In the genomic region with DNA sequence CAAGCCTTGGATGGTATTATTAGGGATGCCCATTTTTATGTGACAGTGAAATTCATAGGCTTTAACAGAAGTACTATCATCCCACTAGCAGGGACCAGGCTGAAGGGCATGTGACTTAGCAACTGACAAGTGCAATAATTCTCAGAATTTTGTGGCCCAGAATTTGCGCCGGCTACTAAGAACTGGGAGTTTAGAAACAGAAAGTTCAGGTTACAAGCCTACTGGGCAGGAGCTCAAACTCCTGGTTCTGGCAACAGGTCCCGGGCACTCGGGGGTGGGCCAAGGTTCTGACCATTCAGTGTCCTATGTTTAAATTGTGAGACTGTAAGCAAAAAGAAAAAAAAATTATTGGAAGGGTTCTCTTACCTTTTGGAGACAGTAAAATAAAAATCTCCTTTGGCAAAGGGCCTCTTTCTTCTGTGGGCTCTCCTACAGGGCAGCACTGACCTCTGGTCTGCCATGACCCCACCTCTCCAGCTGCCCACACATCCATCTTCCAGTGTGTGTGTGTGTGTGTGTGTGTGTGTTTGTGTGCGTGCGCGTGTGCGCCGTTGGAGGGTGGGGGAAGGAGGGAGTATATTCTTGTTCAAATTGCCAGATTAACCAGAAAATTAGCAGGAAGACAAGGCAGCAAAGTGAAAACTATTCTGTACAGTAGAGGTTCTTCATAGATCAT, we compare ENCODE assay signal across 12 cellular contexts. TPM values are rescaled to one million over a fixed set of nuclear protein-coding genes. Genes with fewer than 3 reads are reported as not detected.
DNase-seq lines count a peak whose midpoint lies in the region; ATAC-seq lines count a peak whose summit lies in the region.
"Had no signal": no experiment of that assay in that cellular context is flagged by ENCODE, and none has a peak within 500 bp of the region (broad histone marks: within the 10 kb centered on the region; RNA-seq: fewer than 3 reads in every experiment).

No MANE protein-coding gene starts in this region.

- H3K36me3 Mint-ChIP-seq in stimulated activated memory B cell treated with anti-CD40 and anti-IgM and Interleukin-4, amounts not matched to agents 10 μg/mL and 1 μg/mL and 100 μg/mL, for 72 hours = no peaks in the 10 kb centered on the region
- H3K36me3 Mint-ChIP-seq: natural killer cell had no signal

- H3K9me3 Mint-ChIP-seq in stimulated activated memory B cell treated with anti-CD40 and anti-IgM and Interleukin-4, amounts not matched to agents 10 μg/mL and 1 μg/mL and 100 μg/mL, for 72 hours = peaks cover 2% of the 10 kb centered on the region
- H3K9me3 Mint-ChIP-seq: natural killer cell had no signal

- no peaks in the 10 kb centered on the region for H3K36me3 ChIP-seq in adipocyte (ENCODE audit: control insufficient read depth, insufficient read depth, low read length, severe bottlenecking)
- H3K36me3 ChIP-seq: BE2C had no signal

- H3K4me1 ChIP-seq in adipocyte (ENCODE audit: control insufficient read depth, insufficient read depth, low read length) = peaks cover 51% of the 10 kb centered on the region

- no peak overlapping the region for H3K27ac Mint-ChIP-seq in stimulated activated memory B cell treated with anti-CD40 and anti-IgM and Interleukin-4, amounts not matched to agents 10 μg/mL and 1 μg/mL and 100 μg/mL, for 72 hours
- H3K27ac Mint-ChIP-seq: natural killer cell had no signal

- ATAC-seq in sciatic nerve = peak; percentile 62
- ATAC-seq in stimulated activated memory B cell treated with anti-CD40 and anti-IgM and Interleukin-4, amounts not matched to agents 10 μg/mL and 1 μg/mL and 100 μg/mL, for 72 hours = no peak
- no peak for ATAC-seq in HG03520 (IDR thresholded peaks at IDR 0.05; ENCODE audit: unreplicated experiment)
- ATAC-seq: natural killer cell had no signal

- no peaks in the 10 kb centered on the region for H3K27me3 ChIP-seq in adipocyte (replicated peaks; ENCODE audit: control insufficient read depth, insufficient read depth, low read length)
- H3K27me3 ChIP-seq: BE2C had no signal

- peak overlapping the region; percentile 50 for H3K9ac ChIP-seq in adipocyte (ENCODE audit: low read length)

- H3K4me1 Mint-ChIP-seq in stimulated activated memory B cell treated with anti-CD40 and anti-IgM and Interleukin-4, amounts not matched to agents 10 μg/mL and 1 μg/mL and 100 μg/mL, for 72 hours = peaks cover 7% of the 10 kb centered on the region
- H3K4me1 Mint-ChIP-seq: natural killer cell had no signal

- no peaks in the 10 kb centered on the region for H3K9me3 ChIP-seq in adipocyte (ENCODE audit: control insufficient read depth, low read length)
- H3K9me3 ChIP-seq: BE2C had no signal

- intact Hi-C loops in sciatic nerve (cut with DNase I) = loop anchor here (5.0 to 10.0 kb wide), 2 partner anchors 49 to 1193 kb away; no protein-coding TSS in a partner anchor

- peak; percentile 73 for DNase-seq in GF-D8 (lab: John Stamatoyannopoulos, UW)
- DNase-seq in adipocyte (ENCODE audit: low read depth) = no peak
- peak; percentile 56 for DNase-seq in left kidney (ENCODE audit: low read depth, low spot score)
- DNase-seq in sciatic nerve (ENCODE audit: low spot score) = no peak
- no peak for DNase-seq in activated gamma-delta T cell (lab: John Stamatoyannopoulos, UW)
- no peak for DNase-seq in stimulated activated CD4-positive, alpha-beta T cell treated with anti-CD3 and anti-CD28 coated beads, Interleukin-12 subunit alpha, Interleukin-12 subunit beta, amount 100 ng/mL, for 4 hours
- DNase-seq: BE2C, dermis blood vessel endothelial cell, foreskin fibroblast, natural killer cell had no signal

- no peak overlapping the region for H3K4me3 ChIP-seq in adipocyte (ENCODE audit: low read length)

- no peak overlapping the region for H3K4me3 Mint-ChIP-seq in stimulated activated memory B cell treated with anti-CD40 and anti-IgM and Interleukin-4, amounts not matched to agents 10 μg/mL and 1 μg/mL and 100 μg/mL, for 72 hours
- H3K4me3 Mint-ChIP-seq: natural killer cell had no signal

- no peaks in the 10 kb centered on the region for H3K27me3 Mint-ChIP-seq in stimulated activated memory B cell treated with anti-CD40 and anti-IgM and Interleukin-4, amounts not matched to agents 10 μg/mL and 1 μg/mL and 100 μg/mL, for 72 hours

RNA-seq across cellular contexts. Expression of gene IRF2BP2, which starts 26.1 kb away (rescaled TPM):
- 142 TPM for total RNA-seq in sciatic nerve

Comparison
In these comparisons a context has a peak if more than half of its experiments do, and no peak if none do; other contexts are left out.
1. DNase-seq: peak in GF-D8 (single experiment) and left kidney (single experiment); none in adipocyte (single experiment), sciatic nerve (single experiment), activated gamma-delta T cell (single experiment) and stimulated activated CD4-positive, alpha-beta T cell treated with anti-CD3 and anti-CD28 coated beads, Interleukin-12 subunit alpha, Interleukin-12 subunit beta, amount 100 ng/mL, for 4 hours (single experiment).